Comparison of ENCODE assay signal across 10 cellular contexts in the genomic region with DNA sequence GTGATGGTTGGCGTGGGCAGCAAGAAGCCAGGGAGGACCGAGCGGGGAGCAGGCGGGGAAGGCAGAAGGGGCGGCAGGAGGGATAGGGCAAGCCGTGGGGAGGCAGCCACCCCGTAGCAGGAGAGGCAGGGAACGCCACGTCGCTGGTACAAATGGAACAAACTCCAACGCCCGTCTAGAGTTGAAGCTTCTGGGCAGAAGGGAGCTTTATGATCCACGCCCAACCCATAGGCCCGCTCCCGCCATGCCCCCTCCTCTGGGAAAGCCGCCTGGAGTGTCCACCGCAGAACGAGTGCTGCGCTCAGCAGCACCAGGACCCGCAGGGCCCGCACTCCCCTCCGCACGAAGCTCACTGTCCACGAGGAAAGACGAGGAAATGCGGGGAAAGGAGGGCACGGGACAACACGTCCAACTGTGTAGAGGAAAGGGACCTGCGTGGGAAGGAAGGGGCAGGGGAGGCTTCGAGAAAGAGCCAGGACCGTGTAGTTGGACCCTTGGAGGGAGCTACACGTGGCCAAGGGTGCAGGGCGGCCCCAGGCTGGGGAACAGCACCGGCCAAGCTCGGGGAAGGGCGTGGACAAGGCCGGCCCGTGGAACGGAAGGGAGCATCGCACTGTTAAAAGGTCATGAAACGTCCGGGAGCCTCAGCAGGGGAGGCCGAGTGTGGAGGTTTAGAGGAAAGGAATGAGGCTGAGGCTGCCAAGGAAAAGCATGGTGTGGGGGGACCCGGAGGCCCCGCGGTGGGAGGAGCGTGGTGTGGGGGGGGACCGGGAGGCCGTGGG.
A peak's percentile ranks its signal among the peaks of the same experiment; 100 is the strongest.
DNase-seq lines count a peak whose midpoint lies in the region; ATAC-seq and TF ChIP-seq lines count a peak whose summit lies in the region.
"Had no signal": no experiment of that assay in that cellular context is flagged by ENCODE, and none has a peak within 500 bp of the region (broad histone marks: within the 10 kb centered on the region; RNA-seq: fewer than 3 reads in every experiment).

No MANE protein-coding gene starts in this region.

- ATAC-seq in HG03097 (IDR thresholded peaks at IDR 0.05; ENCODE audit: low FRiP score, unreplicated experiment) = no peak

- no peak for TF ChIP-seq EP300 in tibial nerve (IDR thresholded peaks at IDR 0.05)

- TF ChIP-seq CTCF in Peyer's patch (IDR thresholded peaks at IDR 0.05) = no peak
- TF ChIP-seq CTCF in PC-9 (conservative IDR thresholded peaks at IDR 0.05) = no peak
- TF ChIP-seq CTCF in tibial nerve (IDR thresholded peaks at IDR 0.05) = no peak

- H3K27ac ChIP-seq in Peyer's patch (peak overlapping the region in 3 of 4 donors; percentile 32 to 59 (median 52)), PC-9 (no peak overlapping the region), tibial nerve (no peak overlapping the region)

- no peaks in the 10 kb centered on the region for H3K9me2 ChIP-seq in PC-9 (ENCODE audit: insufficient read depth)

- H3K79me2 ChIP-seq in PC-9 (ENCODE audit: low read depth) = no peaks in the 10 kb centered on the region

- H4K20me1 ChIP-seq in PC-9 (ENCODE audit: insufficient read depth) = no peaks in the 10 kb centered on the region

- no peak overlapping the region for H3K4me3 ChIP-seq in Peyer's patch
- no peak overlapping the region for H3K4me3 ChIP-seq in MG63
- H3K4me3 ChIP-seq in PC-9 = no peak overlapping the region
- H3K4me3 ChIP-seq in tibial nerve = no peak overlapping the region
- H3K4me3 ChIP-seq: breast epithelium had no signal

- peak in 2 of 3 donors; percentile 45 to 47 for DNase-seq in Peyer's patch
- DNase-seq in activated T-helper 1 cell treated with anti-CD3 and anti-CD28 coated beads, Interleukin-12 subunit alpha, Interleukin-12 subunit beta, Interleukin-2, Interleukin-4 antibody, amounts not matched to agents 30 ng/mL and 10 ng/mL and 1 ng/mL, durations not matched to agents 14 hours and 24 hours and 36 hours (ENCODE audit: low spot score) = no peak
- DNase-seq in immature natural killer cell = no peak
- peak; percentile 21 for DNase-seq in stimulated activated CD8-positive, alpha-beta memory T cell treated with anti-CD3 and anti-CD28 coated beads, Interleukin-4, amount 100 ng/mL, for 48 hours
- no peak for DNase-seq in MG63
- DNase-seq in PC-9 = no peak
- no peak for DNase-seq in tibial nerve (ENCODE audit: low spot score in 2 of 2)
- DNase-seq: NCI-H2171 had no signal

- H3K27me3 Mint-ChIP-seq in activated T-helper 1 cell treated with anti-CD3 and anti-CD28 coated beads, Interleukin-12 subunit alpha, Interleukin-12 subunit beta, Interleukin-2, Interleukin-4 antibody, amounts not matched to agents 30 ng/mL and 10 ng/mL and 1 ng/mL, durations not matched to agents 14 hours and 24 hours and 36 hours (ENCODE audit: insufficient read depth) = peaks cover 2% of the 10 kb centered on the region
- H3K27me3 Mint-ChIP-seq in immature natural killer cell (ENCODE audit: low read depth in 3 of 3) = peaks cover 21 to 38% (median 32%) of the 10 kb centered on the region in 3 donors

- no peaks in the 10 kb centered on the region for H3K27me3 ChIP-seq in Peyer's patch
- H3K27me3 ChIP-seq in MG63 = no peaks in the 10 kb centered on the region
- peaks cover 58% of the 10 kb centered on the region for H3K27me3 ChIP-seq in PC-9 (ENCODE audit: insufficient read depth, low read depth)
- peaks cover 0 to 6% of the 10 kb centered on the region in 2 donors for H3K27me3 ChIP-seq in tibial nerve
- H3K27me3 ChIP-seq: breast epithelium had no signal

- H2AFZ ChIP-seq in PC-9 = no peak overlapping the region

- POLR2A ChIA-PET in PC-9 (lab: Charles Lee; ENCODE audit: unreplicated experiment) = no interaction called here

- CTCF ChIA-PET in PC-9 (lab: Charles Lee) = no interaction called here

- H3K4me1 Mint-ChIP-seq in activated T-helper 1 cell treated with anti-CD3 and anti-CD28 coated beads, Interleukin-12 subunit alpha, Interleukin-12 subunit beta, Interleukin-2, Interleukin-4 antibody, amounts not matched to agents 30 ng/mL and 10 ng/mL and 1 ng/mL, durations not matched to agents 14 hours and 24 hours and 36 hours (ENCODE audit: low read depth) = peaks cover 49% of the 10 kb centered on the region
- peaks cover 68 to 71% of the 10 kb centered on the region in 2 donors for H3K4me1 Mint-ChIP-seq in immature natural killer cell

- no peaks in the 10 kb centered on the region for H3K36me3 Mint-ChIP-seq in activated T-helper 1 cell treated with anti-CD3 and anti-CD28 coated beads, Interleukin-12 subunit alpha, Interleukin-12 subunit beta, Interleukin-2, Interleukin-4 antibody, amounts not matched to agents 30 ng/mL and 10 ng/mL and 1 ng/mL, durations not matched to agents 14 hours and 24 hours and 36 hours (ENCODE audit: low read depth)
- peaks cover 0 to 4% (median 0%) of the 10 kb centered on the region in 3 donors for H3K36me3 Mint-ChIP-seq in immature natural killer cell

- H3K4me1 ChIP-seq in Peyer's patch (peaks cover 0 to 15% (median 9%) of the 10 kb centered on the region in 4 donors), PC-9 (replicated peaks; ENCODE audit: insufficient read depth) (no peaks in the 10 kb centered on the region), tibial nerve (peaks cover 0 to 13% (median 2%) of the 10 kb centered on the region in 4 donors)
- H3K4me1 ChIP-seq: breast epithelium had no signal

- no peaks in the 10 kb centered on the region for H3K9me3 Mint-ChIP-seq in activated T-helper 1 cell treated with anti-CD3 and anti-CD28 coated beads, Interleukin-12 subunit alpha, Interleukin-12 subunit beta, Interleukin-2, Interleukin-4 antibody, amounts not matched to agents 30 ng/mL and 10 ng/mL and 1 ng/mL, durations not matched to agents 14 hours and 24 hours and 36 hours
- peaks cover 0 to 2% (median 0%) of the 10 kb centered on the region in 6 donors for H3K9me3 Mint-ChIP-seq in immature natural killer cell

- BruUV-seq in PC-9 (replicated peaks; lab: Mats Ljungman, UMichigan) = no TSS peak

- intact Hi-C loops in activated T-helper 1 cell treated with anti-CD3 and anti-CD28 coated beads, Interleukin-12 subunit alpha, Interleukin-12 subunit beta, Interleukin-2, Interleukin-4 antibody, amounts not matched to agents 30 ng/mL and 10 ng/mL and 1 ng/mL, durations not matched to agents 14 hours and 24 hours and 36 hours (cut with micrococcal nuclease) = loop anchor here (5.0 kb wide), 2 partner anchors 60 to 220 kb away; a partner anchor contains a TSS
- intact Hi-C loops in PC-9 (cut with micrococcal nuclease; ENCODE audit: unreplicated experiment) = no loop called here

- WGBS in tibial nerve, 2 donors = 87 to 91% methylated on average over 46 to 48 of the region's 49 CpGs

- H3K4me3 Mint-ChIP-seq in activated T-helper 1 cell treated with anti-CD3 and anti-CD28 coated beads, Interleukin-12 subunit alpha, Interleukin-12 subunit beta, Interleukin-2, Interleukin-4 antibody, amounts not matched to agents 30 ng/mL and 10 ng/mL and 1 ng/mL, durations not matched to agents 14 hours and 24 hours and 36 hours = peak overlapping the region; percentile 43
- H3K4me3 Mint-ChIP-seq in immature natural killer cell = peak overlapping the region; percentile 53 to 83 (median 74)

- no peak overlapping the region for H3K4me2 ChIP-seq in PC-9

- no peak for TF ChIP-seq POLR2A in Peyer's patch (IDR thresholded peaks at IDR 0.05)
- no peak for TF ChIP-seq POLR2A in tibial nerve (IDR thresholded peaks at IDR 0.05)

- peak overlapping the region; percentile 73 for H3K27ac Mint-ChIP-seq in activated T-helper 1 cell treated with anti-CD3 and anti-CD28 coated beads, Interleukin-12 subunit alpha, Interleukin-12 subunit beta, Interleukin-2, Interleukin-4 antibody, amounts not matched to agents 30 ng/mL and 10 ng/mL and 1 ng/mL, durations not matched to agents 14 hours and 24 hours and 36 hours
- peak overlapping the region; percentile 31 to 95 (median 83) for H3K27ac Mint-ChIP-seq in immature natural killer cell

- H3K36me3 ChIP-seq in Peyer's patch (no peaks in the 10 kb centered on the region), MG63 (no peaks in the 10 kb centered on the region), PC-9 (ENCODE audit: low read depth) (no peaks in the 10 kb centered on the region), tibial nerve (no peaks in the 10 kb centered on the region)
- H3K36me3 ChIP-seq: breast epithelium had no signal

- no peaks in the 10 kb centered on the region for H3F3A ChIP-seq in PC-9 (ENCODE audit: insufficient read depth, low read depth)

- no peaks in the 10 kb centered on the region for H3K9me3 ChIP-seq in Peyer's patch
- H3K9me3 ChIP-seq in MG63 = no peaks in the 10 kb centered on the region
- H3K9me3 ChIP-seq in PC-9 (ENCODE audit: insufficient read depth, low read depth) = no peaks in the 10 kb centered on the region
- no peaks in the 10 kb centered on the region for H3K9me3 ChIP-seq in tibial nerve
- H3K9me3 ChIP-seq: breast epithelium had no signal

Comparison
In these comparisons a context has a peak if more than half of its experiments do, and no peak if none do; other contexts are left out.
1. DNase-seq: peak in Peyer's patch (2 of 3) and stimulated activated CD8-positive, alpha-beta memory T cell treated with anti-CD3 and anti-CD28 coated beads, Interleukin-4, amount 100 ng/mL, for 48 hours (single experiment); none in activated T-helper 1 cell treated with anti-CD3 and anti-CD28 coated beads, Interleukin-12 subunit alpha, Interleukin-12 subunit beta, Interleukin-2, Interleukin-4 antibody, amounts not matched to agents 30 ng/mL and 10 ng/mL and 1 ng/mL, durations not matched to agents 14 hours and 24 hours and 36 hours (single experiment), immature natural killer cell (0 of 3), MG63 (single experiment), PC-9 (0 of 2) and tibial nerve (0 of 2).
2. H3K27ac ChIP-seq: peak in Peyer's patch (3 of 4); none in PC-9 (single experiment) and tibial nerve (0 of 4).